ENCODE assay signal across 38 cellular contexts in genomic region chr1:37636435-37636834, GRCh38. TPM values are rescaled to one million over a fixed set of nuclear protein-coding genes. Genes with fewer than 3 reads are reported as not detected.
"Had no signal": no experiment of that assay in that cellular context is flagged by ENCODE, and none has a peak within 500 bp of the region (broad histone marks: within the 10 kb centered on the region; RNA-seq: fewer than 3 reads in every experiment).

No MANE protein-coding gene starts in this region.

- H3K27ac Mint-ChIP-seq: activated B cell treated with CpG ODN at 0.5 μM for 24 hours; activated CD4-positive, alpha-beta memory T cell treated with anti-CD3 and anti-CD28 coated beads for 36 hours; activated CD4-positive, alpha-beta T cell treated with anti-CD3 and anti-CD28 coated beads, Interleukin-2, amount 10 ng/mL, durations not matched to agents 24 days and 14 days; activated CD8-positive, alpha-beta T cell treated with anti-CD3 and anti-CD28 coated beads for 36 hours; activated naive CD4-positive, alpha-beta T cell treated with anti-CD3 and anti-CD28 coated beads for 36 hours; activated naive CD4-positive, alpha-beta T cell treated with anti-CD3 and anti-CD28 coated beads, Interleukin-2, amount 50 U/mL, for 72 hours; activated naive CD8-positive, alpha-beta T cell treated with anti-CD3 and anti-CD28 coated beads for 36 hours; activated T-cell treated with anti-CD3 and anti-CD28 coated beads, Interleukin-2, amount 50 U/mL, for 72 hours; activated T-helper 1 cell treated with anti-CD3 and anti-CD28 coated beads, Interleukin-12 subunit alpha, Interleukin-12 subunit beta, Interleukin-2, Interleukin-4 antibody, amounts not matched to agents 30 ng/mL and 10 ng/mL and 1 ng/mL, durations not matched to agents 14 hours and 24 hours and 36 hours; activated T-helper 17 cell treated with anti-CD3 and anti-CD28 coated beads, Interleukin-2, amount 50 U/mL, for 72 hours; T-helper 2 cell treated with Interferon-gamma antibody and Interleukin-4, amounts not matched to agents 5 μg/mL and 100 μg/mL, for 36 hours had no signal

- ATAC-seq: activated CD8-positive, alpha-beta T cell treated with anti-CD3 and anti-CD28 coated beads for 36 hours; activated naive CD4-positive, alpha-beta T cell treated with anti-CD3 and anti-CD28 coated beads, Interleukin-2, amount 50 U/mL, for 72 hours; activated T-cell treated with anti-CD3 and anti-CD28 coated beads, Interleukin-2, amount 50 U/mL, for 4 hours; activated T-cell treated with anti-CD3 and anti-CD28 coated beads, Interleukin-2, amount 50 U/mL, for 72 hours; activated T-helper 17 cell treated with anti-CD3 and anti-CD28 coated beads, Interleukin-2, amount 50 U/mL, for 72 hours; body of pancreas had no signal

- H3K4me1 Mint-ChIP-seq: activated CD4-positive, alpha-beta T cell treated with anti-CD3 and anti-CD28 coated beads, Interleukin-2, amount 10 ng/mL, durations not matched to agents 24 days and 14 days had no signal

- H3K36me3 ChIP-seq: adrenal gland, brain microvascular endothelial cell, breast epithelium had no signal

- H3K9me3 ChIP-seq: adrenal gland, body of pancreas had no signal

- H3K27ac ChIP-seq: adrenal gland, body of pancreas, brain microvascular endothelial cell, breast epithelium, VCaP had no signal

- H3K9me3 Mint-ChIP-seq: activated B cell treated with CpG ODN at 0.5 μM for 24 hours; activated CD4-positive, alpha-beta memory T cell treated with anti-CD3 and anti-CD28 coated beads for 36 hours; activated CD4-positive, alpha-beta T cell treated with anti-CD3 and anti-CD28 coated beads, Interleukin-2, amount 10 ng/mL, durations not matched to agents 24 days and 14 days; activated CD8-positive, alpha-beta T cell treated with anti-CD3 and anti-CD28 coated beads for 36 hours; activated naive CD4-positive, alpha-beta T cell treated with anti-CD3 and anti-CD28 coated beads for 36 hours; activated naive CD4-positive, alpha-beta T cell treated with anti-CD3 and anti-CD28 coated beads, Interleukin-2, amount 50 U/mL, for 72 hours; activated naive CD8-positive, alpha-beta T cell treated with anti-CD3 and anti-CD28 coated beads for 36 hours; activated T-cell treated with anti-CD3 and anti-CD28 coated beads, Interleukin-2, amount 50 U/mL, for 4 hours; activated T-cell treated with anti-CD3 and anti-CD28 coated beads, Interleukin-2, amount 50 U/mL, for 72 hours; activated T-helper 1 cell treated with anti-CD3 and anti-CD28 coated beads, Interleukin-12 subunit alpha, Interleukin-12 subunit beta, Interleukin-2, Interleukin-4 antibody, amounts not matched to agents 30 ng/mL and 10 ng/mL and 1 ng/mL, durations not matched to agents 14 hours and 24 hours and 36 hours; activated T-helper 17 cell treated with anti-CD3 and anti-CD28 coated beads, Interleukin-2, amount 50 U/mL, for 72 hours; T-helper 1 cell treated with Interleukin-12 subunit alpha and Interleukin-12 subunit beta and Interleukin-4 antibody, amounts not matched to agents 30 μg/mL and 1 μg/mL, for 36 hours; T-helper 2 cell treated with Interferon-gamma antibody and Interleukin-4, amounts not matched to agents 5 μg/mL and 100 μg/mL, for 36 hours had no signal

- H3K4me3 Mint-ChIP-seq: activated B cell treated with CpG ODN at 0.5 μM for 24 hours; activated CD4-positive, alpha-beta memory T cell treated with anti-CD3 and anti-CD28 coated beads for 36 hours; activated CD4-positive, alpha-beta T cell treated with anti-CD3 and anti-CD28 coated beads, Interleukin-2, amount 10 ng/mL, durations not matched to agents 24 days and 14 days; activated CD8-positive, alpha-beta T cell treated with anti-CD3 and anti-CD28 coated beads for 36 hours; activated naive CD4-positive, alpha-beta T cell treated with anti-CD3 and anti-CD28 coated beads for 36 hours; activated naive CD8-positive, alpha-beta T cell treated with anti-CD3 and anti-CD28 coated beads for 36 hours; activated T-cell treated with anti-CD3 and anti-CD28 coated beads, Interleukin-2, amount 50 U/mL, for 4 hours; activated T-cell treated with anti-CD3 and anti-CD28 coated beads, Interleukin-2, amount 50 U/mL, for 72 hours; activated T-helper 1 cell treated with anti-CD3 and anti-CD28 coated beads, Interleukin-12 subunit alpha, Interleukin-12 subunit beta, Interleukin-2, Interleukin-4 antibody, amounts not matched to agents 30 ng/mL and 10 ng/mL and 1 ng/mL, durations not matched to agents 14 hours and 24 hours and 36 hours; activated T-helper 17 cell treated with anti-CD3 and anti-CD28 coated beads, Interleukin-2, amount 50 U/mL, for 72 hours; T-helper 1 cell treated with Interleukin-12 subunit alpha and Interleukin-12 subunit beta and Interleukin-4 antibody, amounts not matched to agents 30 μg/mL and 1 μg/mL, for 36 hours; T-helper 2 cell treated with Interferon-gamma antibody and Interleukin-4, amounts not matched to agents 5 μg/mL and 100 μg/mL, for 36 hours had no signal

- H3K4me1 ChIP-seq: adrenal gland had no signal

- H3K36me3 Mint-ChIP-seq: activated CD4-positive, alpha-beta memory T cell treated with anti-CD3 and anti-CD28 coated beads for 36 hours; activated naive CD8-positive, alpha-beta T cell treated with anti-CD3 and anti-CD28 coated beads for 36 hours had no signal

- DNase-seq: activated B cell treated with CpG ODN at 0.5 μM for 24 hours; activated CD4-positive, alpha-beta memory T cell treated with anti-CD3 and anti-CD28 coated beads for 36 hours; activated CD4-positive, alpha-beta T cell treated with anti-CD3 and anti-CD28 coated beads for 4 hours; activated CD4-positive, alpha-beta T cell treated with anti-CD3 and anti-CD28 coated beads, Interleukin-2, amount 10 ng/mL, durations not matched to agents 24 days and 14 days; activated CD4-positive, alpha-beta T cell treated with anti-CD3 and anti-CD28 coated beads, Interleukin-2, amount 50 U/mL, for 1 hour; activated CD4-positive, alpha-beta T cell treated with anti-CD3 and anti-CD28 coated beads, Interleukin-2, amount 50 U/mL, for 4 hours; activated CD4-positive, CD25-positive, alpha-beta regulatory T cell treated with anti-CD3 and anti-CD28 coated beads, Interleukin-2, amount 50 U/mL, for 72 hours; activated CD8-positive, alpha-beta memory T cell treated with anti-CD3 and anti-CD28 coated beads, Interleukin-2, amount 50 U/mL, for 4 hours; activated CD8-positive, alpha-beta T cell treated with anti-CD3 and anti-CD28 coated beads for 36 hours; activated effector memory CD4-positive, alpha-beta T cell treated with anti-CD3 and anti-CD28 coated beads, Interleukin-2, amount 50 U/mL, for 16 hours; activated gamma-delta T cell treated with Interleukin-2 at 50 U/mL for 16 hours; activated naive CD4-positive, alpha-beta T cell; activated naive CD4-positive, alpha-beta T cell treated with anti-CD3 and anti-CD28 coated beads for 36 hours; activated naive CD4-positive, alpha-beta T cell treated with anti-CD3 and anti-CD28 coated beads, Interleukin-2, amount 50 U/mL, for 16 hours; activated naive CD8-positive, alpha-beta T cell treated with anti-CD3 and anti-CD28 coated beads for 36 hours; activated T-cell treated with anti-CD3 and anti-CD28 coated beads for 4 hours; activated T-cell treated with anti-CD3 and anti-CD28 coated beads, Interleukin-2, amount 50 U/mL, for 1 hour; activated T-cell treated with anti-CD3 and anti-CD28 coated beads, Interleukin-2, amount 50 U/mL, for 4 hours; activated T-cell treated with anti-CD3 and anti-CD28 coated beads, Interleukin-2, amount 50 U/mL, for 72 hours; adrenal gland; amniotic stem cell; aorta; body of pancreas; brain microvascular endothelial cell; central memory CD4-positive, alpha-beta T cell; T-helper 2 cell; T-helper 9 cell had no signal

- H3K4me3 ChIP-seq: adrenal gland, body of pancreas, breast epithelium had no signal

- FAIRE-seq: astrocyte, TTC549 had no signal

RNA-seq across cellular contexts. Expression of gene RSPO1, which starts 1.7 kb away (rescaled TPM):
- total RNA-seq: activated B cell treated with CpG ODN at 0.5 μM for 24 hours; activated CD4-positive, alpha-beta memory T cell treated with anti-CD3 and anti-CD28 coated beads for 36 hours; activated CD4-positive, alpha-beta T cell treated with anti-CD3 and anti-CD28 coated beads, Interleukin-2, amount 10 ng/mL, durations not matched to agents 24 days and 14 days; activated CD8-positive, alpha-beta memory T cell treated with anti-CD3 and anti-CD28 coated beads for 36 hours; activated CD8-positive, alpha-beta T cell treated with anti-CD3 and anti-CD28 coated beads for 36 hours; activated naive CD4-positive, alpha-beta T cell treated with anti-CD3 and anti-CD28 coated beads for 36 hours; activated naive CD4-positive, alpha-beta T cell treated with anti-CD3 and anti-CD28 coated beads, Interleukin-2, amount 50 U/mL, for 72 hours; activated naive CD8-positive, alpha-beta T cell treated with anti-CD3 and anti-CD28 coated beads for 36 hours; activated T-cell treated with anti-CD3 and anti-CD28 coated beads, Interleukin-2, amount 50 U/mL, for 4 hours; activated T-cell treated with anti-CD3 and anti-CD28 coated beads, Interleukin-2, amount 50 U/mL, for 72 hours; activated T-helper 1 cell treated with anti-CD3 and anti-CD28 coated beads, Interleukin-12 subunit alpha, Interleukin-12 subunit beta, Interleukin-2, Interleukin-4 antibody, amounts not matched to agents 30 ng/mL and 10 ng/mL and 1 ng/mL, durations not matched to agents 14 hours and 24 hours and 36 hours; activated T-helper 17 cell treated with anti-CD3 and anti-CD28 coated beads, Interleukin-2, amount 50 U/mL, for 72 hours; astrocyte; cardiac septum had no signal

RNA-seq across cellular contexts. Expression of gene CDCA8, which starts 55.9 kb away (rescaled TPM):
- total RNA-seq: body of pancreas had no signal
